Comparison of ENCODE assay signal across 11 cellular contexts in genomic region chr19:46945668-46946067, GRCh38.
DNase-seq lines count a peak whose midpoint lies in the region; ATAC-seq, FAIRE-seq and TF ChIP-seq lines count a peak whose summit lies in the region.
"Had no signal": no experiment of that assay in that cellular context is flagged by ENCODE, and none has a peak within 500 bp of the region (broad histone marks: within the 10 kb centered on the region; RNA-seq: fewer than 3 reads in every experiment).

No MANE protein-coding gene starts in this region.

- POLR2A ChIA-PET in A549 (lab: Yijun Ruan, JAX), result no interaction called here

- H3K27ac ChIP-seq in A549 (peak overlapping the region in 1 of 2 experiments; percentile 1; a peak in 1 of 6 replicates), ascending aorta (peak overlapping the region; percentile 86 to 87), right atrium auricular region (peak overlapping the region; percentile 77 to 81)

- 87% methylated on average over 4 of the region's 4 CpGs for WGBS in A549 (ENCODE audit: missing lambda C conversion rate)

- H3K27me3 ChIP-seq in ascending aorta, result no peaks in the 10 kb centered on the region
- H3K27me3 ChIP-seq in right atrium auricular region, result no peaks in the 10 kb centered on the region

- TF ChIP-seq POLR2A in A549 (IDR thresholded peaks at IDR 0.05; ENCODE audit: low read length), result no peak

- no peak for ATAC-seq in A549
- ATAC-seq in HG03097 (IDR thresholded peaks at IDR 0.05; ENCODE audit: low FRiP score, unreplicated experiment), result no peak
- no peak for ATAC-seq in GM21723 (IDR thresholded peaks at IDR 0.05; ENCODE audit: unreplicated experiment)
- ATAC-seq in HG02840 (IDR thresholded peaks at IDR 0.05; ENCODE audit: low FRiP score, unreplicated experiment), result no peak
- no peak for ATAC-seq in HG02852 (IDR thresholded peaks at IDR 0.05; ENCODE audit: unreplicated experiment)

- H3K4me3 ChIP-seq in A549 (no peak overlapping the region), ascending aorta (peak overlapping the region in 1 of 2 donors; percentile 37), right atrium auricular region (peak overlapping the region in 1 of 2 donors; percentile 22)

- TF ChIP-seq CTCF in A549 (IDR thresholded peaks at IDR 0.05) (no peak), ascending aorta (IDR thresholded peaks at IDR 0.05) (no peak), right atrium auricular region (IDR thresholded peaks at IDR 0.05) (no peak)

- H3K36me3 ChIP-seq in ascending aorta (no peaks in the 10 kb centered on the region), right atrium auricular region (no peaks in the 10 kb centered on the region)

- no peak for TF ChIP-seq RAD21 in A549 (conservative IDR thresholded peaks at IDR 0.05 in 1 of 2, IDR thresholded peaks at IDR 0.05 in 1 of 2)

- H3K4me1 ChIP-seq in A549 (peaks cover 46% of the 10 kb centered on the region), ascending aorta (peaks cover 3 to 46% of the 10 kb centered on the region in 2 donors), right atrium auricular region (peaks cover 0 to 57% of the 10 kb centered on the region in 2 donors)

- no peak for DNase-seq in A549 (ENCODE audit: low read depth in 1 of 2, low spot score in 1 of 2)
- peak in 1 of 2 donors; percentile 71 for DNase-seq in ascending aorta (ENCODE audit: low spot score in 2 of 2)
- no peak for DNase-seq in right atrium auricular region (ENCODE audit: low spot score)
- peak; percentile 59 for DNase-seq in pons (ENCODE audit: low spot score)
- DNase-seq: effector CD4-positive, alpha-beta T cell; NCI-H1105 treated with DMSO at 0.1 percent for 48 hours; stimulated activated CD4-positive, alpha-beta T cell treated with anti-CD3 and anti-CD28 coated beads, Interleukin-15, amount 100 ng/mL, for 24 hours had no signal

- H3K9me3 ChIP-seq in A549 (no peaks in the 10 kb centered on the region), ascending aorta (no peaks in the 10 kb centered on the region), right atrium auricular region (no peaks in the 10 kb centered on the region)

- no peak for TF ChIP-seq EP300 in A549 (IDR thresholded peaks at IDR 0.05)

- H3K4me2 ChIP-seq in A549, result 0 out of 3 replicates have a peak overlapping the region, but pooled peaks have one; percentile 24

- CTCF ChIA-PET in A549 (lab: Yijun Ruan, JAX), result interaction anchor here (0.6 to 8.0 kb wide), 7 partner anchors 13 to 188 kb away, joined by 3 to 52 read pairs (median 6); no protein-coding TSS in a partner anchor

- no peak for FAIRE-seq in A549 (lab: Jason Lieb, UNC)

- intact Hi-C loops in ascending aorta (cut with DNase I), result loop anchor here (2.0 to 5.0 kb wide), 2 partner anchors 31 to 48 kb away; no protein-coding TSS in a partner anchor

TF ChIP-seq in A549, 52 proteins besides CTCF, POLR2A, EP300 and RAD21:
- TF ChIP-seq, protein P1, sequence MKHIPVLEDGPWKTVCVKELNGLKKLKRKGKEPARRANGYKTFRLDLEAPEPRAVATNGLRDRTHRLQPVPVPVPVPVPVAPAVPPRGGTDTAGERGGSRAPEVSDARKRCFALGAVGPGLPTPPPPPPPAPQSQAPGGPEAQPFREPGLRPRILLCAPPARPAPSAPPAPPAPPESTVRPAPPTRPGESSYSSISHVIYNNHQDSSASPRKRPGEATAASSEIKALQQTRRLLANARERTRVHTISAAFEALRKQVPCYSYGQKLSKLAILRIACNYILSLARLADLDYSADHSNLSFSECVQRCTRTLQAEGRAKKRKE (CRISPR knock-in tag; IDR thresholded peaks at IDR 0.05; ENCODE audit: low read depth), result no peak
- TF ChIP-seq JUNB (IDR thresholded peaks at IDR 0.05) (no peak), NPAS2 (CRISPR knock-in tag; IDR thresholded peaks at IDR 0.05; ENCODE audit: borderline replicate concordance) (no peak), HOXB13 (CRISPR knock-in tag; IDR thresholded peaks at IDR 0.05; ENCODE audit: low read depth) (no peak), CBX2 (IDR thresholded peaks at IDR 0.05; ENCODE audit: borderline replicate concordance, low read depth) (no peak), ZFP36 (IDR thresholded peaks at IDR 0.05; ENCODE audit: borderline replicate concordance, partially characterized antibody) (no peak), FOSB (CRISPR knock-in tag; IDR thresholded peaks at IDR 0.05) (no peak), BHLHE40 (IDR thresholded peaks at IDR 0.05; ENCODE audit: low read depth, low read length) (no peak), KDM5A (IDR thresholded peaks at IDR 0.05) (no peak), TFCP2L1 (CRISPR knock-in tag; IDR thresholded peaks at IDR 0.05) (no peak), REST (IDR thresholded peaks at IDR 0.05) (no peak), GATA3 (IDR thresholded peaks at IDR 0.05; ENCODE audit: borderline replicate concordance) (no peak), MAX (IDR thresholded peaks at IDR 0.05) (no peak)
TF ChIP-seq in A549: peak in this region for 0.
